Comparison of ENCODE assay signal across 8 cellular contexts in the genomic region with DNA sequence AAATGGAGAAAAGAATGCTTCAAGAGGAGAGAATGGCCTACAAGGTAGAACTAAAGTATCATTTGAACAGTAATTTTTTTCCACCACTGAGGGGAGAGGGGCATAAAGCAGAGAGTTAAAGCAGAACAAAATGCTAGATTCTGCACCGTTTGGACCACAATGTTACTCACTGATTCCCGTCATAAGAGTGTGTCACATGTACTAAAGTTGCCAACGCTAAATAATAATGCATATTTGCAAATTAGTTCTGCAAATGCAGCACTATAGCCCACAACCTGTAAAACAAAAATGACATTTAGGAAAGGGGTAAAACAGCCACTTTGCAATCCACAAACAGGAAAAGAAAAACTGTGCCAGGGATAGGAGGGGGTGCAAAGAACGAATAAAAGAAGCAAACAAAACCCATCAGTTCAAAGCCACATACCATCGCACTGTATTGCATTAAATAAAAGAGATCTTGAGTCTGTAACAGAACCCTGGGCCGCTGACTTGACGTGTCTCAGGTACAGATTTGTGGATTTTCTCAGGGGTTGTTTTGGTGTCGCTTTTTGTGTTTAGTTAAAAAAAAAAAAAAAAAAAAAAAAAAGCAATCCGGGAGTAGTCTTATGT. TPM values are rescaled to one million over a fixed set of nuclear protein-coding genes. Genes with fewer than 3 reads are reported as not detected.
DNase-seq lines count a peak whose midpoint lies in the region; ATAC-seq and TF ChIP-seq lines count a peak whose summit lies in the region.

No MANE protein-coding gene starts in this region.

- H3K9me3 Mint-ChIP-seq in activated naive CD4-positive, alpha-beta T cell treated with anti-CD3 and anti-CD28 coated beads, Interleukin-2, amount 50 U/mL, for 24 hours: no peaks in the 10 kb centered on the region
- H3K9me3 Mint-ChIP-seq in activated naive CD8-positive, alpha-beta T cell (ENCODE audit: low read depth): no peaks in the 10 kb centered on the region

- H3K9me3 ChIP-seq in tibial artery: no peaks in the 10 kb centered on the region

- intact Hi-C loops in tibial artery (cut with DNase I; ENCODE audit: low total_unique reads): loop anchor here (2.0 to 10.0 kb wide), 2 partner anchors 25 to 877 kb away; no protein-coding TSS in a partner anchor

- H3K4me1 ChIP-seq in tibial artery: peaks cover 0 to 76% (median 22%) of the 10 kb centered on the region in 4 donors

- TF ChIP-seq CTCF in kidney epithelial cell (IDR thresholded peaks at IDR 0.05; ENCODE audit: insufficient read depth, low read length, poor library complexity, severe bottlenecking): no peak
- no peak for TF ChIP-seq CTCF in tibial artery (IDR thresholded peaks at IDR 0.05)

- peak overlapping the region; percentile 99 to 100 for H3K27ac ChIP-seq in tibial artery

- H3K4me3 Mint-ChIP-seq in activated naive CD4-positive, alpha-beta T cell treated with anti-CD3 and anti-CD28 coated beads, Interleukin-2, amount 50 U/mL, for 24 hours: peak overlapping the region; percentile 84
- peak overlapping the region; percentile 86 for H3K4me3 Mint-ChIP-seq in activated naive CD8-positive, alpha-beta T cell

- peaks cover 18% of the 10 kb centered on the region for H3K4me1 Mint-ChIP-seq in activated naive CD4-positive, alpha-beta T cell treated with anti-CD3 and anti-CD28 coated beads, Interleukin-2, amount 50 U/mL, for 24 hours
- peaks cover 13% of the 10 kb centered on the region for H3K4me1 Mint-ChIP-seq in activated naive CD8-positive, alpha-beta T cell (ENCODE audit: low read depth)

- peak overlapping the region; percentile 72 for H3K4me3 ChIP-seq in kidney epithelial cell (ENCODE audit: low read depth, low read length)
- H3K4me3 ChIP-seq in tibial artery: peak overlapping the region; percentile 87 to 94

- H3K27me3 Mint-ChIP-seq in activated naive CD4-positive, alpha-beta T cell treated with anti-CD3 and anti-CD28 coated beads, Interleukin-2, amount 50 U/mL, for 24 hours: peaks cover 49% of the 10 kb centered on the region
- H3K27me3 Mint-ChIP-seq in activated naive CD8-positive, alpha-beta T cell: peaks cover 43% of the 10 kb centered on the region

- H3K27me3 ChIP-seq in kidney epithelial cell (ENCODE audit: control insufficient read depth, insufficient read depth, low read length) (no peaks in the 10 kb centered on the region), tibial artery (no peaks in the 10 kb centered on the region)

- ATAC-seq in HG03135 (IDR thresholded peaks at IDR 0.05; ENCODE audit: unreplicated experiment) (no peak), GM19035 (IDR thresholded peaks at IDR 0.05; ENCODE audit: unreplicated experiment) (no peak)

- H3K36me3 Mint-ChIP-seq in activated naive CD4-positive, alpha-beta T cell treated with anti-CD3 and anti-CD28 coated beads, Interleukin-2, amount 50 U/mL, for 24 hours: peaks cover 3% of the 10 kb centered on the region
- no peaks in the 10 kb centered on the region for H3K36me3 Mint-ChIP-seq in activated naive CD8-positive, alpha-beta T cell

- no peak for DNase-seq in activated naive CD4-positive, alpha-beta T cell treated with Interleukin-2 at 50 U/mL for 16 hours
- no peak for DNase-seq in kidney epithelial cell (ENCODE audit: low read depth)
- DNase-seq in tibial artery: no peak
- no peak for DNase-seq in activated gamma-delta T cell (lab: John Stamatoyannopoulos, UW)

- no peak overlapping the region for H3K27ac Mint-ChIP-seq in activated naive CD4-positive, alpha-beta T cell treated with anti-CD3 and anti-CD28 coated beads, Interleukin-2, amount 50 U/mL, for 24 hours
- H3K27ac Mint-ChIP-seq in activated naive CD8-positive, alpha-beta T cell: no peak overlapping the region

- H3K36me3 ChIP-seq in kidney epithelial cell (ENCODE audit: control insufficient read depth, insufficient read depth, low read length) (no peaks in the 10 kb centered on the region), tibial artery (no peaks in the 10 kb centered on the region)

RNA-seq across cellular contexts. Expression of a gene that starts 7.7 kb away (rescaled TPM):
- 3.1 and 3.3 TPM in 2 replicates for total RNA-seq in kidney epithelial cell
